12 cellular contexts compared by ENCODE assay signal in genomic region chr2:142585785-142586184, GRCh38.
DNase-seq lines count a peak whose midpoint lies in the region; ATAC-seq and TF ChIP-seq lines count a peak whose summit lies in the region.
"Had no signal": no experiment of that assay in that cellular context is flagged by ENCODE, and none has a peak within 500 bp of the region (broad histone marks: within the 10 kb centered on the region; RNA-seq: fewer than 3 reads in every experiment).

No MANE protein-coding gene starts in this region.

- no peaks in the 10 kb centered on the region for H3K36me3 Mint-ChIP-seq in neural progenitor cell

- H3K4me3 ChIP-seq in neural progenitor cell = no peak overlapping the region

- H3K79me2 ChIP-seq in neural progenitor cell (ENCODE audit: low read depth) = no peaks in the 10 kb centered on the region

- no peak overlapping the region for H3K4me3 Mint-ChIP-seq in neural progenitor cell
- H3K4me3 Mint-ChIP-seq: stimulated activated naive CD8-positive, alpha-beta T cell treated with anti-CD3 and anti-CD28 coated beads, Interleukin-15, Interleukin-2, amounts not matched to agents 100 ng/mL and 50 ng/mL, for 24 hours had no signal

- DNase-seq in Ammon's horn (ENCODE audit: low spot score) (peak; percentile 2), neural progenitor cell (ENCODE audit: low spot score) (no peak), left ventricle myocardium superior (no peak), NCI-H524 (lab: John Stamatoyannopoulos, UW) (no peak)
- DNase-seq in NK-92 treated with Interleukin-12 subunit alpha and Interleukin-12 subunit beta, amount 100 ng/mL, for 24 hours (lab: John Stamatoyannopoulos, UW) = no peak
- DNase-seq: effector memory CD4-positive, alpha-beta T cell; head of caudate nucleus; NCI-H2029 had no signal

- H3K36me3 ChIP-seq in neural progenitor cell = no peaks in the 10 kb centered on the region

- no peak overlapping the region for H3K4me2 ChIP-seq in neural progenitor cell

- H3K27me3 ChIP-seq in neural progenitor cell = no peaks in the 10 kb centered on the region

- H4K20me1 ChIP-seq in neural progenitor cell (ENCODE audit: low read depth) = no peaks in the 10 kb centered on the region

- ATAC-seq in GM19043 (IDR thresholded peaks at IDR 0.05; ENCODE audit: low read depth, unreplicated experiment) = peak; percentile 60
- ATAC-seq in HG02571 (IDR thresholded peaks at IDR 0.05; ENCODE audit: unreplicated experiment) = peak; percentile 78
- peak; percentile 71 for ATAC-seq in HG03175 (IDR thresholded peaks at IDR 0.05; ENCODE audit: unreplicated experiment)
- ATAC-seq in left ventricle myocardium superior = no peak

- H3K27ac ChIP-seq in neural progenitor cell = no peak overlapping the region

- H3K9me3 ChIP-seq in neural progenitor cell (ENCODE audit: low read depth) = no peaks in the 10 kb centered on the region

- TF ChIP-seq CTCF in neural progenitor cell (IDR thresholded peaks at IDR 0.05) = no peak

- no peaks in the 10 kb centered on the region for H3K27me3 Mint-ChIP-seq in neural progenitor cell (ENCODE audit: insufficient read depth, low read depth)
- H3K27me3 Mint-ChIP-seq: stimulated activated naive CD8-positive, alpha-beta T cell treated with anti-CD3 and anti-CD28 coated beads, Interleukin-15, Interleukin-2, amounts not matched to agents 100 ng/mL and 50 ng/mL, for 24 hours had no signal

- H3K9me3 Mint-ChIP-seq in neural progenitor cell = no peaks in the 10 kb centered on the region

- no peaks in the 10 kb centered on the region for H3K4me1 Mint-ChIP-seq in neural progenitor cell

- H2AFZ ChIP-seq in neural progenitor cell (replicated peaks) = no peak overlapping the region

- no peaks in the 10 kb centered on the region for H3F3A ChIP-seq in neural progenitor cell (ENCODE audit: low read depth)

- H3K4me1 ChIP-seq in neural progenitor cell = no peaks in the 10 kb centered on the region

- H3K9ac ChIP-seq in neural progenitor cell = no peak overlapping the region

- intact Hi-C loops in left ventricle myocardium superior (cut with micrococcal nuclease) = no loop called here

- no peak overlapping the region for H3K27ac Mint-ChIP-seq in neural progenitor cell
- H3K27ac Mint-ChIP-seq: stimulated activated naive CD8-positive, alpha-beta T cell treated with anti-CD3 and anti-CD28 coated beads, Interleukin-15, Interleukin-2, amounts not matched to agents 100 ng/mL and 50 ng/mL, for 24 hours had no signal
